Comparison of ENCODE assay signal across 8 cellular contexts in genomic region chr11:59753650-59754493, GRCh38. TPM values are rescaled to one million over a fixed set of nuclear protein-coding genes. Genes with fewer than 3 reads are reported as not detected.
DNase-seq lines count a peak whose midpoint lies in the region; ATAC-seq and TF ChIP-seq lines count a peak whose summit lies in the region.

No MANE protein-coding gene starts in this region.

- peak overlapping the region; percentile 85 for H3K4me2 ChIP-seq in neural cell (ENCODE audit: low read length)

- peak; percentile 73 for ATAC-seq in GM21529 (IDR thresholded peaks at IDR 0.05; ENCODE audit: unreplicated experiment)
- ATAC-seq in stimulated activated naive CD8-positive, alpha-beta T cell treated with anti-CD3 and anti-CD28 coated beads, Interleukin-15, amount 100 ng/mL, for 72 hours, result peak; percentile 81

- H3K4me3 Mint-ChIP-seq in IgD-negative memory B cell, result peak overlapping the region; percentile 89 to 100 (median 94)
- peak overlapping the region; percentile 92 for H3K4me3 Mint-ChIP-seq in activated T-helper 2 cell treated with anti-CD3 and anti-CD28 coated beads, Interferon-gamma antibody, Interleukin-2, Interleukin-4, amounts not matched to agents 10 μg/mL and 5 μg/mL and 100 μg/mL, durations not matched to agents 14 hours and 24 hours and 36 hours (ENCODE audit: low read depth)
- peak overlapping the region; percentile 89 to 94 for H3K4me3 Mint-ChIP-seq in stimulated activated naive CD8-positive, alpha-beta T cell treated with anti-CD3 and anti-CD28 coated beads, Interleukin-15, amount 100 ng/mL, for 72 hours

- H2AFZ ChIP-seq in neural cell (ENCODE audit: low read depth, low read length), result peak overlapping the region; percentile 79

- no peaks in the 10 kb centered on the region for H3K9me2 ChIP-seq in neural cell (ENCODE audit: insufficient read depth, low read length)

- H3K36me3 ChIP-seq in neural cell (ENCODE audit: insufficient read depth, low read length), result no peaks in the 10 kb centered on the region

- H3K27ac ChIP-seq in neural cell (ENCODE audit: low read length), result no peak overlapping the region

- H3K9ac ChIP-seq in neural cell (ENCODE audit: low read length), result peak overlapping the region; percentile 68

- H3K27me3 ChIP-seq in neural cell (ENCODE audit: insufficient read depth, low read depth, low read length), result peaks cover 10% of the 10 kb centered on the region

- peaks cover 2% of the 10 kb centered on the region for H3K36me3 Mint-ChIP-seq in IgD-negative memory B cell
- peaks cover 3% of the 10 kb centered on the region for H3K36me3 Mint-ChIP-seq in activated T-helper 2 cell treated with anti-CD3 and anti-CD28 coated beads, Interferon-gamma antibody, Interleukin-2, Interleukin-4, amounts not matched to agents 10 μg/mL and 5 μg/mL and 100 μg/mL, durations not matched to agents 14 hours and 24 hours and 36 hours (ENCODE audit: low read depth)

- H3K4me1 Mint-ChIP-seq in IgD-negative memory B cell, result peaks cover 12 to 15% (median 13%) of the 10 kb centered on the region in 3 donors
- peaks cover 15% of the 10 kb centered on the region for H3K4me1 Mint-ChIP-seq in activated T-helper 2 cell treated with anti-CD3 and anti-CD28 coated beads, Interferon-gamma antibody, Interleukin-2, Interleukin-4, amounts not matched to agents 10 μg/mL and 5 μg/mL and 100 μg/mL, durations not matched to agents 14 hours and 24 hours and 36 hours (ENCODE audit: low read depth)
- H3K4me1 Mint-ChIP-seq in stimulated activated naive CD8-positive, alpha-beta T cell treated with anti-CD3 and anti-CD28 coated beads, Interleukin-15, amount 100 ng/mL, for 72 hours, result peaks cover 31% of the 10 kb centered on the region

- TF ChIP-seq CTCF in fibroblast of the aortic adventitia (IDR thresholded peaks at IDR 0.05; ENCODE audit: insufficient read depth, low read length) (peak; percentile 94), neural cell (IDR thresholded peaks at IDR 0.05; ENCODE audit: poor library complexity, severe bottlenecking) (peak; percentile 93)

- no peaks in the 10 kb centered on the region for H3K9me3 ChIP-seq in neural cell (ENCODE audit: low read length)

- H3K4me3 ChIP-seq in fibroblast of the aortic adventitia (ENCODE audit: low read depth, low read length) (peak overlapping the region; percentile 92), neural cell (ENCODE audit: low read length) (peak overlapping the region; percentile 96)

- intact Hi-C loops in activated T-helper 2 cell treated with anti-CD3 and anti-CD28 coated beads, Interferon-gamma antibody, Interleukin-2, Interleukin-4, amounts not matched to agents 10 μg/mL and 5 μg/mL and 100 μg/mL, durations not matched to agents 14 hours and 24 hours and 36 hours (cut with micrococcal nuclease), result loop anchor here (1.0 to 2.0 kb wide), 6 partner anchors 13 to 217 kb away; partner anchors contain the start of gene MRPL16

- no peak for TF ChIP-seq EP300 in neural cell (conservative IDR thresholded peaks at IDR 0.05; ENCODE audit: poor library complexity, severe bottlenecking)

- peak; percentile 76 for TF ChIP-seq RAD21 in neural cell (conservative IDR thresholded peaks at IDR 0.05)

- H3K27ac Mint-ChIP-seq in IgD-negative memory B cell, result peak overlapping the region; percentile 28 to 96 (median 46)
- H3K27ac Mint-ChIP-seq in activated T-helper 2 cell treated with anti-CD3 and anti-CD28 coated beads, Interferon-gamma antibody, Interleukin-2, Interleukin-4, amounts not matched to agents 10 μg/mL and 5 μg/mL and 100 μg/mL, durations not matched to agents 14 hours and 24 hours and 36 hours, result peak overlapping the region; percentile 50
- H3K27ac Mint-ChIP-seq in stimulated activated naive CD8-positive, alpha-beta T cell treated with anti-CD3 and anti-CD28 coated beads, Interleukin-15, amount 100 ng/mL, for 72 hours, result peak overlapping the region in 1 of 2 donors; percentile 72

- H4K20me1 ChIP-seq in neural cell (ENCODE audit: insufficient read depth), result no peaks in the 10 kb centered on the region

- no peaks in the 10 kb centered on the region for H3F3A ChIP-seq in neural cell (ENCODE audit: insufficient read depth, low read length, poor library complexity, severe bottlenecking)

- H3K9me3 Mint-ChIP-seq in IgD-negative memory B cell, result peaks cover 0 to 2% (median 0%) of the 10 kb centered on the region in 3 donors
- H3K9me3 Mint-ChIP-seq in activated T-helper 2 cell treated with anti-CD3 and anti-CD28 coated beads, Interferon-gamma antibody, Interleukin-2, Interleukin-4, amounts not matched to agents 10 μg/mL and 5 μg/mL and 100 μg/mL, durations not matched to agents 14 hours and 24 hours and 36 hours, result no peaks in the 10 kb centered on the region
- H3K9me3 Mint-ChIP-seq in stimulated activated naive CD8-positive, alpha-beta T cell treated with anti-CD3 and anti-CD28 coated beads, Interleukin-15, amount 100 ng/mL, for 72 hours, result no peaks in the 10 kb centered on the region

- peaks cover 4% of the 10 kb centered on the region for H3K27me3 Mint-ChIP-seq in IgD-negative memory B cell
- H3K27me3 Mint-ChIP-seq in activated T-helper 2 cell treated with anti-CD3 and anti-CD28 coated beads, Interferon-gamma antibody, Interleukin-2, Interleukin-4, amounts not matched to agents 10 μg/mL and 5 μg/mL and 100 μg/mL, durations not matched to agents 14 hours and 24 hours and 36 hours (ENCODE audit: low read depth), result peaks cover 23% of the 10 kb centered on the region
- H3K27me3 Mint-ChIP-seq in stimulated activated naive CD8-positive, alpha-beta T cell treated with anti-CD3 and anti-CD28 coated beads, Interleukin-15, amount 100 ng/mL, for 72 hours, result peaks cover 7% of the 10 kb centered on the region

- no peaks in the 10 kb centered on the region for H3K79me2 ChIP-seq in neural cell (replicated peaks; ENCODE audit: insufficient read depth, low read length)

- peak; percentile 85 for DNase-seq in DMS53 (lab: John Stamatoyannopoulos, UW)
- DNase-seq in RPMI7951 (ENCODE audit: low read depth), result peak; percentile 77
- peak; percentile 73 for DNase-seq in activated T-helper 2 cell treated with anti-CD3 and anti-CD28 coated beads, Interferon-gamma antibody, Interleukin-2, Interleukin-4, amounts not matched to agents 10 μg/mL and 5 μg/mL and 100 μg/mL, durations not matched to agents 14 hours and 24 hours and 36 hours (ENCODE audit: low spot score)
- DNase-seq in fibroblast of the aortic adventitia (ENCODE audit: low read depth), result peak; percentile 79
- DNase-seq in stimulated activated naive CD8-positive, alpha-beta T cell treated with anti-CD3 and anti-CD28 coated beads, Interleukin-15, amount 100 ng/mL, for 72 hours, result peak; percentile 80 to 83

TF ChIP-seq in neural cell, 6 proteins besides CTCF, POLR2A, EP300 and RAD21:
- TF ChIP-seq POLR2AphosphoS5 (IDR thresholded peaks at IDR 0.05) (peak; percentile 12), EZH2 (IDR thresholded peaks at IDR 0.05; ENCODE audit: borderline replicate concordance, insufficient read depth, low read length, poor library complexity, severe bottlenecking) (no peak), TAF1 (IDR thresholded peaks at IDR 0.05; ENCODE audit: low read depth) (peak; percentile 12), SMC3 (conservative IDR thresholded peaks at IDR 0.05; ENCODE audit: poor library complexity) (peak; percentile 88), MXI1 (conservative IDR thresholded peaks at IDR 0.05; ENCODE audit: poor library complexity, severe bottlenecking) (peak; percentile 37)

RNA-seq across cellular contexts. Expression of gene STX3, which starts 1.3 kb away (rescaled TPM):
- polyA plus RNA-seq in IgD-negative memory B cell, result 4.9 TPM
- total RNA-seq in RPMI7951 (2014; rRNA removed; shearing (Covaris generic)), result 23.9 and 32.0 TPM in 2 replicates
- 9.9 and 14.1 TPM in 2 replicates for total RNA-seq in activated T-helper 2 cell treated with anti-CD3 and anti-CD28 coated beads, Interferon-gamma antibody, Interleukin-2, Interleukin-4, amounts not matched to agents 10 μg/mL and 5 μg/mL and 100 μg/mL, durations not matched to agents 14 hours and 24 hours and 36 hours
- total RNA-seq in fibroblast of the aortic adventitia (ENCODE audit: low replicate concordance), result 17.9 and 69.6 TPM in 2 replicates
- 21.3 and 22.9 TPM in 2 replicates for polyA plus RNA-seq in neural cell
- polyA minus RNA-seq in neural cell, result 18.6 and 19.5 TPM in 2 replicates

RNA-seq across cellular contexts. Expression of gene OR10V1, which starts 40.2 kb away (rescaled TPM):
- polyA plus RNA-seq in IgD-negative memory B cell (not detected), neural cell (not detected in 2 replicates)
- not detected in 2 replicates for total RNA-seq in RPMI7951 (2014; rRNA removed; shearing (Covaris generic))
- not detected in 2 replicates for total RNA-seq in activated T-helper 2 cell treated with anti-CD3 and anti-CD28 coated beads, Interferon-gamma antibody, Interleukin-2, Interleukin-4, amounts not matched to agents 10 μg/mL and 5 μg/mL and 100 μg/mL, durations not matched to agents 14 hours and 24 hours and 36 hours
- total RNA-seq in fibroblast of the aortic adventitia (ENCODE audit: low replicate concordance), result not detected in 2 replicates
- not detected in 2 replicates for polyA minus RNA-seq in neural cell

RNA-seq across cellular contexts. Expression of gene MRPL16, which starts 56.7 kb away (rescaled TPM):
- polyA plus RNA-seq in IgD-negative memory B cell (82.6 TPM), neural cell (33.2 and 35.1 TPM in 2 replicates)
- 60.8 and 76.6 TPM in 2 replicates for total RNA-seq in RPMI7951 (2014; rRNA removed; shearing (Covaris generic))
- total RNA-seq in activated T-helper 2 cell treated with anti-CD3 and anti-CD28 coated beads, Interferon-gamma antibody, Interleukin-2, Interleukin-4, amounts not matched to agents 10 μg/mL and 5 μg/mL and 100 μg/mL, durations not matched to agents 14 hours and 24 hours and 36 hours, result 87.7 and 90.4 TPM in 2 replicates
- total RNA-seq in fibroblast of the aortic adventitia (ENCODE audit: low replicate concordance), result 25.7 and 29.3 TPM in 2 replicates
- 21.4 and 22.2 TPM in 2 replicates for polyA minus RNA-seq in neural cell
